ENCODE assay signal across 22 cellular contexts in the genomic region with DNA sequence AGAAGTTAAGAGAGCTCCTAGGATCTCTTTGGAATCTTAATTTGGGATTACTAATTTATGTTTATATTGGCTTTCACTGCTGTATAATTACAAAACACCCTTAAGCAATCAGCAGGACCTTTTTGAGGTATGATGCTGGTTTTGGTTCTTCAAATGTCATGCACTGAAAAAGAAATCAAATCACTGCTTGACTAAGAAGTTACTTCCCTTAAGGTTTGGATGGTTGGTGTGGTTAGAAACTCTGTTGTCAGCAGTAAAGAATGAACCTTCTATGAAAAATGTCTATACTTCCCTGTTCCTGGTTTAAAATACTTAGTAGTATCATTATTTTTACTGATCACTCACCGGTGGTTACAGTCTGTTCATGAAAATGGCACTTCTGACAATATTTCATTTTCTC. TPM values are rescaled to one million over a fixed set of nuclear protein-coding genes. Genes with fewer than 3 reads are reported as not detected.
DNase-seq lines count a peak whose midpoint lies in the region; ATAC-seq and TF ChIP-seq lines count a peak whose summit lies in the region.
"Had no signal": no experiment of that assay in that cellular context is flagged by ENCODE, and none has a peak within 500 bp of the region (broad histone marks: within the 10 kb centered on the region; RNA-seq: fewer than 3 reads in every experiment).

No MANE protein-coding gene starts in this region.

- H4K20me1 ChIP-seq in IMR-90 (ENCODE audit: insufficient read depth, low read length) = peaks cover 5% of the 10 kb centered on the region; the same call in 1 of the 2 replicates

- H3K79me1 ChIP-seq in IMR-90 (ENCODE audit: low read depth in 1 of 2, low read length in 2 of 2) = no peaks in the 10 kb centered on the region

- H3K36me3 ChIP-seq in IMR-90 (ENCODE audit: control insufficient read depth, insufficient read depth, low read length) = no peaks in the 10 kb centered on the region
- H3K36me3 ChIP-seq: WERI-Rb-1 had no signal

- H3K4me3 ChIP-seq in IMR-90 (ENCODE audit: insufficient read depth, low read depth, low read length) (no peak overlapping the region), fibroblast of the aortic adventitia (ENCODE audit: low read depth, low read length) (no peak overlapping the region)
- H3K4me3 ChIP-seq: hepatocyte, lung, SK-N-MC had no signal

- H3K9me3 ChIP-seq in IMR-90 (ENCODE audit: control insufficient read depth, insufficient read depth, low read length) = no peaks in the 10 kb centered on the region

- peak overlapping the region; percentile 24; the same call in 1 of the 2 replicates for H3K18ac ChIP-seq in IMR-90 (ENCODE audit: low read depth, low read length)

- H3K9me3 Mint-ChIP-seq in activated CD4-positive, alpha-beta T cell treated with anti-CD3 and anti-CD28 coated beads, Interleukin-2, amount 10 ng/mL, durations not matched to agents 24 days and 14 days = no peaks in the 10 kb centered on the region
- H3K9me3 Mint-ChIP-seq: activated CD4-positive, alpha-beta memory T cell treated with anti-CD3 and anti-CD28 coated beads, Interleukin-2, amount 10 ng/mL, durations not matched to agents 7 days and 5 days; activated T-cell treated with anti-CD3 and anti-CD28 coated beads, Interleukin-2, amount 50 U/mL, for 24 hours; CD8-positive, alpha-beta T cell had no signal

- H3K4ac ChIP-seq in IMR-90 (ENCODE audit: low read depth, low read length) = 0 out of 2 replicates have a peak overlapping the region, but pooled peaks have one; percentile 11

- no peak overlapping the region for H3K27ac ChIP-seq in IMR-90 (ENCODE audit: insufficient read depth, low read length)
- H3K27ac ChIP-seq: hepatocyte, SK-N-MC, WERI-Rb-1 had no signal

- BruUV-seq in IMR-90 (replicated peaks; lab: Mats Ljungman, UMichigan) = no TSS peak

- dilution Hi-C loops in IMR-90 (cut with HindIII; ENCODE audit: low sequenced_read_pairs, unreplicated experiment) = no loop called here

- DNase-seq in EH (ENCODE audit: low read depth) (peak; percentile 34), IMR-90 (peak; percentile 32), fibroblast of the aortic adventitia (ENCODE audit: low read depth) (peak; percentile 40), H4 (ENCODE audit: low spot score) (no peak)
- DNase-seq in activated CD4-positive, alpha-beta T cell treated with anti-CD3 and anti-CD28 coated beads for 48 hours = no peak
- DNase-seq in activated CD4-positive, alpha-beta T cell treated with anti-CD3 and anti-CD28 coated beads, Interleukin-2, amount 10 ng/mL, durations not matched to agents 24 days and 14 days = no peak
- DNase-seq: activated CD4-positive, alpha-beta memory T cell treated with anti-CD3 and anti-CD28 coated beads, Interleukin-2, amount 10 ng/mL, durations not matched to agents 7 days and 5 days; activated naive CD4-positive, alpha-beta T cell treated with Interleukin-2 at 50 U/mL for 16 hours; activated T-cell treated with anti-CD3 and anti-CD28 coated beads, Interleukin-2, amount 50 U/mL, for 24 hours; anterior cingulate cortex; CD8-positive, alpha-beta T cell; DMS79; NCI-H2171 treated with DMSO at 0.1 percent for 48 hours; NCI-H82; WERI-Rb-1 had no signal

- peaks cover 2% of the 10 kb centered on the region for H3K4me1 Mint-ChIP-seq in activated CD4-positive, alpha-beta T cell treated with anti-CD3 and anti-CD28 coated beads, Interleukin-2, amount 10 ng/mL, durations not matched to agents 24 days and 14 days

- H3K4me3 Mint-ChIP-seq in activated CD4-positive, alpha-beta T cell treated with anti-CD3 and anti-CD28 coated beads, Interleukin-2, amount 10 ng/mL, durations not matched to agents 24 days and 14 days = no peak overlapping the region
- H3K4me3 Mint-ChIP-seq: activated CD4-positive, alpha-beta memory T cell treated with anti-CD3 and anti-CD28 coated beads, Interleukin-2, amount 10 ng/mL, durations not matched to agents 7 days and 5 days; activated T-cell treated with anti-CD3 and anti-CD28 coated beads, Interleukin-2, amount 50 U/mL, for 24 hours; CD8-positive, alpha-beta T cell had no signal

- H2BK20ac ChIP-seq in IMR-90 (ENCODE audit: low read depth, low read length) = no peak overlapping the region

- H3K27me3 Mint-ChIP-seq in activated CD4-positive, alpha-beta T cell treated with anti-CD3 and anti-CD28 coated beads, Interleukin-2, amount 10 ng/mL, durations not matched to agents 24 days and 14 days = peaks cover 25% of the 10 kb centered on the region

- TF ChIP-seq POLR2A in IMR-90 (IDR thresholded peaks at IDR 0.05; ENCODE audit: low read depth, low read length) = no peak

- no peak overlapping the region for H2BK5ac ChIP-seq in IMR-90 (ENCODE audit: low read depth, low read length, poor library complexity, severe bottlenecking)

- H4K5ac ChIP-seq in IMR-90 (ENCODE audit: low read depth, low read length) = no peak overlapping the region

- H2AK5ac ChIP-seq in IMR-90 (ENCODE audit: low read depth, low read length) = no peak overlapping the region

- peaks cover 8% of the 10 kb centered on the region for H3K4me1 ChIP-seq in IMR-90 (ENCODE audit: control insufficient read depth, insufficient read depth, low read length)

- H2BK120ac ChIP-seq in IMR-90 (ENCODE audit: low read depth, low read length) = 0 out of 2 replicates have a peak overlapping the region, but pooled peaks have one; percentile 5

- no peak for TF ChIP-seq RAD21 in IMR-90 (IDR thresholded peaks at IDR 0.05; ENCODE audit: low read length)

- H3K23ac ChIP-seq in IMR-90 (ENCODE audit: low read depth, low read length) = no peak overlapping the region

- POLR2A ChIA-PET in IMR-90 (lab: Charles Lee; ENCODE audit: unreplicated experiment) = no interaction called here

- no peak overlapping the region for H3K9ac ChIP-seq in IMR-90 (ENCODE audit: low read depth, low read length)

- H3K4me2 ChIP-seq in IMR-90 (ENCODE audit: low read depth, low read length) = no peak overlapping the region
- H3K4me2 ChIP-seq: hepatocyte had no signal

- no peak overlapping the region for H4K91ac ChIP-seq in IMR-90 (ENCODE audit: insufficient read depth, low read depth, low read length)

- H2BK15ac ChIP-seq in IMR-90 (ENCODE audit: low read depth, low read length) = no peak overlapping the region; the same call in 2 of the 3 replicates

- in situ Hi-C loops in IMR-90 (cut with MboI; ENCODE audit: low sequenced_read_pairs) = no loop called here

- H3K27me3 ChIP-seq in IMR-90 (ENCODE audit: control insufficient read depth, insufficient read depth, low read length) = peaks cover 12% of the 10 kb centered on the region

- H3K27ac Mint-ChIP-seq in activated CD4-positive, alpha-beta T cell treated with anti-CD3 and anti-CD28 coated beads, Interleukin-2, amount 10 ng/mL, durations not matched to agents 24 days and 14 days = no peak overlapping the region
- H3K27ac Mint-ChIP-seq: activated CD4-positive, alpha-beta memory T cell treated with anti-CD3 and anti-CD28 coated beads, Interleukin-2, amount 10 ng/mL, durations not matched to agents 7 days and 5 days; activated T-cell treated with anti-CD3 and anti-CD28 coated beads, Interleukin-2, amount 50 U/mL, for 24 hours; CD8-positive, alpha-beta T cell had no signal

- ATAC-seq in GM21717 (IDR thresholded peaks at IDR 0.05; ENCODE audit: unreplicated experiment) (peak; percentile 63), IMR-90 (ENCODE audit: low read depth) (no peak), HG03460 (IDR thresholded peaks at IDR 0.05; ENCODE audit: unreplicated experiment) (no peak)
- ATAC-seq: CD8-positive, alpha-beta T cell; esophagus mucosa had no signal

- intact Hi-C loops in IMR-90 (cut with micrococcal nuclease) = loop anchor here (5.0 to 10.0 kb wide), 4 partner anchors 98 to 340 kb away; no protein-coding TSS in a partner anchor
- intact Hi-C loops in activated CD4-positive, alpha-beta T cell treated with anti-CD3 and anti-CD28 coated beads, Interleukin-2, amount 10 ng/mL, durations not matched to agents 24 days and 14 days (cut with micrococcal nuclease) = loop anchor here (5.0 kb wide), 1 partner anchor 412 kb away; no protein-coding TSS in a partner anchor

- CTCF ChIA-PET in IMR-90 (lab: Yijun Ruan, JAX) = no interaction called here

- no peak overlapping the region for H2AK9ac ChIP-seq in IMR-90 (replicated peaks; ENCODE audit: low read depth, low read length, poor library complexity)

- H3K9me1 ChIP-seq in IMR-90 (ENCODE audit: insufficient read depth, low read length) = 0 out of 2 replicates have a peak, but pooled peaks cover 3% of the 10 kb centered on the region

- no peak overlapping the region for H3K14ac ChIP-seq in IMR-90 (replicated peaks; ENCODE audit: low read depth, low read length)

- H3K56ac ChIP-seq in IMR-90 (ENCODE audit: extremely low read depth, insufficient read depth, low read length) = no peak overlapping the region

- WGBS in IMR-90 (ENCODE audit: extremely low coverage in 2 of 2, insufficient read length in 1 of 2), 2 experiments = no CpG with 5 or more reads among the region's 1 CpG

- H3K36me3 Mint-ChIP-seq in activated CD4-positive, alpha-beta T cell treated with anti-CD3 and anti-CD28 coated beads, Interleukin-2, amount 10 ng/mL, durations not matched to agents 24 days and 14 days (ENCODE audit: low read depth) = no peaks in the 10 kb centered on the region
- H3K36me3 Mint-ChIP-seq: CD8-positive, alpha-beta T cell had no signal

- no peak overlapping the region for H2AFZ ChIP-seq in IMR-90 (replicated peaks; ENCODE audit: low read length, poor library complexity)
- H2AFZ ChIP-seq: hepatocyte had no signal

- TF ChIP-seq CTCF in IMR-90 (conservative IDR thresholded peaks at IDR 0.05; ENCODE audit: low read depth, low read length) = no peak
- no peak for TF ChIP-seq CTCF in fibroblast of the aortic adventitia (IDR thresholded peaks at IDR 0.05; ENCODE audit: insufficient read depth, low read length)

- H4K8ac ChIP-seq in IMR-90 (ENCODE audit: low read depth in 2 of 2, low read length in 2 of 2) = 0 out of 4 replicates have a peak overlapping the region, but pooled peaks of 1 of the 2 experiments have one; percentile 29

TF ChIP-seq in IMR-90, 13 proteins besides CTCF, POLR2A, EP300 and RAD21 (continues in another document):
- TF ChIP-seq USF2 (IDR thresholded peaks at IDR 0.05; ENCODE audit: low read depth, low read length) = no peak
- TF ChIP-seq BHLHE40 (IDR thresholded peaks at IDR 0.05; ENCODE audit: low read depth, low read length) = no peak

RNA-seq across cellular contexts. Expression of gene COLEC12, which starts 5.5 kb away (rescaled TPM):
- 1.7 and 2.3 TPM in 2 replicates for total RNA-seq in IMR-90 (2012; rRNA removed)
- polyA plus RNA-seq in IMR-90 (2012; rRNA removed) = 0.83 and 1.0 TPM in 2 replicates
- polyA plus RNA-seq in IMR-90 (2012; cell fraction: cytosol; rRNA removed) = 0.35 and 0.63 TPM in 2 replicates
- 0.21 and 0.54 TPM in 2 replicates for polyA plus RNA-seq in IMR-90 (2012; cell fraction: nucleus; rRNA removed; ENCODE audit: low replicate concordance)
- 63.9 and 109 TPM in 2 replicates for total RNA-seq in fibroblast of the aortic adventitia (ENCODE audit: low replicate concordance)
- 41.9 and 49.4 TPM in 2 replicates for total RNA-seq in H4 (2014; rRNA removed; shearing (Covaris generic))
- total RNA-seq in activated CD4-positive, alpha-beta T cell treated with anti-CD3 and anti-CD28 coated beads, Interleukin-2, amount 10 ng/mL, durations not matched to agents 24 days and 14 days = not detected in 2 replicates
- total RNA-seq: activated CD4-positive, alpha-beta memory T cell treated with anti-CD3 and anti-CD28 coated beads, Interleukin-2, amount 10 ng/mL, durations not matched to agents 7 days and 5 days; CD8-positive, alpha-beta T cell; T-helper 2 cell treated with Interferon-gamma antibody and Interleukin-4, amounts not matched to agents 100 ng/mL and 5 ng/mL, for 36 hours had no signal

Comparison
In these comparisons a context has a peak if more than half of its experiments do, and no peak if none do; other contexts are left out.
1. DNase-seq: peak in EH (single experiment), IMR-90 (single experiment) and fibroblast of the aortic adventitia (single experiment); none in H4 (single experiment), activated CD4-positive, alpha-beta T cell treated with anti-CD3 and anti-CD28 coated beads for 48 hours (single experiment) and activated CD4-positive, alpha-beta T cell treated with anti-CD3 and anti-CD28 coated beads, Interleukin-2, amount 10 ng/mL, durations not matched to agents 24 days and 14 days (single experiment).
2. RNA of gene COLEC12, which starts 5.5 kb away (total RNA-seq): 63.9 to 109 TPM in fibroblast of the aortic adventitia and 41.9 to 49.4 TPM in H4; 1.7 to 2.3 TPM in IMR-90 and not detected in activated CD4-positive, alpha-beta T cell treated with anti-CD3 and anti-CD28 coated beads, Interleukin-2, amount 10 ng/mL, durations not matched to agents 24 days and 14 days; every median in the first group is over 10 times any median in the second.